Comparison of ENCODE assay signal across 8 cellular contexts in the genomic region with DNA sequence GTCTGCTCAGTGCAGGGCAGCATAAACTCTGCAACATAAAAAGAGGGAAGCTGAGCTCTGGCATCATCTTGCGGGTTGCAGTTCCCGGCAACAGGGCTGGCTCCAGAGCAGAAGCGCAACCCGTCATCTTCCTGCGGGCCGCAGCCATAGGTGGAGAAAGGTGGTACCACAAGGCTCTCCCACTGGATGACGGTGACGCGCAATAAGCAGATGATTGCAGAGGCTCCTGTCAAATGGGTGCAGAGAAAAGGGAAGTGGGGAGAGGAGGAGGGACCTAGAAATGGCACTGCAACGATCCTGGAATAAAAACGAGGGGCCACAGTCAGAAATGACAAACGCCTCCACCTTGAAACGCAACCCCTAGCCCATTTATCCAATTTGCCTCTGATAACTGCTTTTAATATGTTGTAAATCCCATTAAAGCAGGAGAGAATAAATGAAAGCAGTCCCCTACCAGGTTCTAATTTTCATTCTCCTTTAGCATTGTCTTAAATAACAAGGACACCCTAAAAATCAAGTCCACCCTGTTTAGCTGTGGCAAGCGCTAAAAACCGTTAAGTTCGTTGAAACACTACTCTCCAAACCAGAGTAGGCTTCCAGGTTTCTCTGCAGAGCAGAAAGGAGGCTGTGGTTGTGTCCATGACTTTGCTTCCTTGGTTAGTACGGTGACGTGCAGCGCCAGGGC. TPM values are rescaled to one million over a fixed set of nuclear protein-coding genes. Genes with fewer than 3 reads are reported as not detected.
DNase-seq lines count a peak whose midpoint lies in the region; ATAC-seq and TF ChIP-seq lines count a peak whose summit lies in the region.

No MANE protein-coding gene starts in this region.

- 100% methylated on average over 6 of the region's 19 CpGs; no CpG with 5 or more reads in 1 of the 2 experiments for WGBS in IMR-90 (ENCODE audit: extremely low coverage in 2 of 2, insufficient read length in 1 of 2), 2 experiments
- WGBS in mesendoderm (ENCODE audit: extremely low coverage, insufficient coverage, low lambda C conversion rate), result no CpG with 5 or more reads among the region's 19 CpGs
- WGBS in stomach, 5 donors, result 59 to 68% (median 63%) methylated on average over 19 of the region's 19 CpGs

- H3K4me3 Mint-ChIP-seq in central memory CD8-positive, alpha-beta T cell, result peak overlapping the region; percentile 77

- no peaks in the 10 kb centered on the region for H3K27me3 Mint-ChIP-seq in central memory CD8-positive, alpha-beta T cell

- intact Hi-C loops in IMR-90 (cut with micrococcal nuclease), result no loop called here
- intact Hi-C loops in stomach (cut with DNase I; ENCODE audit: low total_unique reads), result no loop called here

- H2BK5ac ChIP-seq in IMR-90 (ENCODE audit: low read depth, low read length, poor library complexity, severe bottlenecking) (peak overlapping the region; percentile 94), mesendoderm (ENCODE audit: low read length) (no peak overlapping the region)

- H3K79me1 ChIP-seq in IMR-90 (ENCODE audit: low read depth in 1 of 2, low read length in 2 of 2), result peaks cover 7 to 22% of the 10 kb centered on the region in 2 experiments; a peak in 3 of 4 replicates
- H3K79me1 ChIP-seq in mesendoderm (ENCODE audit: low read length), result no peaks in the 10 kb centered on the region

- H4K20me1 ChIP-seq in BLaER1 treated with 17β-estradiol and CSF1 and Interleukin-3, amounts not matched to agents 10 nM and 100 nM, result no peaks in the 10 kb centered on the region
- H4K20me1 ChIP-seq in IMR-90 (ENCODE audit: insufficient read depth, low read length), result no peaks in the 10 kb centered on the region

- H3K4me2 ChIP-seq in BLaER1 treated with 17β-estradiol and CSF1 and Interleukin-3, amounts not matched to agents 10 nM and 100 nM, result peak overlapping the region; percentile 76 to 99 (median 96)
- H3K4me2 ChIP-seq in IMR-90 (ENCODE audit: low read depth, low read length) (peak overlapping the region; percentile 73), mesendoderm (ENCODE audit: low read length) (no peak overlapping the region)

- peak overlapping the region; percentile 94 for H2AFZ ChIP-seq in IMR-90 (replicated peaks; ENCODE audit: low read length, poor library complexity)

- H3K23ac ChIP-seq in IMR-90 (ENCODE audit: low read depth, low read length) (peak overlapping the region; percentile 98; the same call in 1 of the 2 replicates), mesendoderm (ENCODE audit: low read length) (no peak overlapping the region)

- no peaks in the 10 kb centered on the region for H3K79me2 ChIP-seq in mesendoderm (ENCODE audit: control insufficient read depth, insufficient read depth, low read length)

- no peak for TF ChIP-seq POLR2A in IMR-90 (IDR thresholded peaks at IDR 0.05; ENCODE audit: low read depth, low read length)
- TF ChIP-seq POLR2A in Peyer's patch (IDR thresholded peaks at IDR 0.05), result no peak
- TF ChIP-seq POLR2A in stomach (IDR thresholded peaks at IDR 0.05), result no peak

- H4K5ac ChIP-seq in IMR-90 (ENCODE audit: low read depth, low read length) (peak overlapping the region; percentile 100), mesendoderm (ENCODE audit: low read length) (no peak overlapping the region)

- in situ Hi-C loops in IMR-90 (cut with MboI; ENCODE audit: low sequenced_read_pairs), result loop anchor here (10.0 kb wide), 1 partner anchor 49 kb away; a partner anchor contains a TSS

- BruUV-seq in IMR-90 (replicated peaks; lab: Mats Ljungman, UMichigan), result no TSS peak

- peak overlapping the region; percentile 97 for H3K14ac ChIP-seq in IMR-90 (replicated peaks; ENCODE audit: low read depth, low read length)

- peak overlapping the region; percentile 54; the same call in 1 of the 2 replicates for H3K56ac ChIP-seq in IMR-90 (ENCODE audit: extremely low read depth, insufficient read depth, low read length)
- H3K56ac ChIP-seq in mesendoderm (ENCODE audit: low read length), result peak overlapping the region; percentile 85

- H3K36me3 Mint-ChIP-seq in central memory CD8-positive, alpha-beta T cell (ENCODE audit: insufficient read depth), result peaks cover 11% of the 10 kb centered on the region

- H3K9me3 Mint-ChIP-seq in central memory CD8-positive, alpha-beta T cell, result no peaks in the 10 kb centered on the region

- peak overlapping the region; percentile 97 for H2BK120ac ChIP-seq in IMR-90 (ENCODE audit: low read depth, low read length)
- no peak overlapping the region for H2BK120ac ChIP-seq in mesendoderm (ENCODE audit: low read depth, low read length)

- DNase-seq in IMR-90, result no peak
- DNase-seq in Peyer's patch, result peak in 2 of 3 donors; percentile 29 to 60
- DNase-seq in central memory CD8-positive, alpha-beta T cell (ENCODE audit: low spot score in 2 of 2), result peak in 1 of 2 donors; percentile 11
- DNase-seq in mesendoderm, result no peak
- DNase-seq in stomach, result peak; percentile 45
- DNase-seq in kidney tubule cell (ENCODE audit: low spot score), result no peak

- peaks cover 22 to 66% (median 35%) of the 10 kb centered on the region in 10 experiments for H3K4me1 ChIP-seq in BLaER1 treated with 17β-estradiol and CSF1 and Interleukin-3, amounts not matched to agents 10 nM and 100 nM
- peaks cover 16% of the 10 kb centered on the region for H3K4me1 ChIP-seq in IMR-90 (ENCODE audit: control insufficient read depth, insufficient read depth, low read length)
- peaks cover 0 to 22% (median 3%) of the 10 kb centered on the region in 4 donors for H3K4me1 ChIP-seq in Peyer's patch
- H3K4me1 ChIP-seq in mesendoderm (ENCODE audit: control insufficient read depth, low read depth, low read length), result peaks cover 4% of the 10 kb centered on the region
- H3K4me1 ChIP-seq in stomach, result peaks cover 8 to 34% (median 26%) of the 10 kb centered on the region in 4 donors

- peak overlapping the region; percentile 99 for H3K18ac ChIP-seq in IMR-90 (ENCODE audit: low read depth, low read length)
- H3K18ac ChIP-seq in mesendoderm (ENCODE audit: low read length), result no peak overlapping the region

- peak overlapping the region; percentile 93 for H2BK20ac ChIP-seq in IMR-90 (ENCODE audit: low read depth, low read length)

- TF ChIP-seq EP300 in stomach (IDR thresholded peaks at IDR 0.05), result no peak

- peak overlapping the region; percentile 82 to 99 (median 92) for H3K27ac ChIP-seq in BLaER1 treated with 17β-estradiol and CSF1 and Interleukin-3, amounts not matched to agents 10 nM and 100 nM
- H3K27ac ChIP-seq in IMR-90 (ENCODE audit: insufficient read depth, low read length) (peak overlapping the region; percentile 94), Peyer's patch (peak overlapping the region; percentile 70 to 89 (median 81)), mesendoderm (ENCODE audit: low read depth, low read length) (no peak overlapping the region), stomach (peak overlapping the region; percentile 88 to 91 (median 89))

- no peak for TF ChIP-seq RAD21 in IMR-90 (IDR thresholded peaks at IDR 0.05; ENCODE audit: low read length)

- TF ChIP-seq CTCF in IMR-90 (conservative IDR thresholded peaks at IDR 0.05; ENCODE audit: low read depth, low read length) (no peak), Peyer's patch (IDR thresholded peaks at IDR 0.05) (no peak), stomach (IDR thresholded peaks at IDR 0.05) (no peak)

- CTCF ChIA-PET in IMR-90 (lab: Yijun Ruan, JAX), result interaction anchor here (0.6 to 2.7 kb wide), 3 partner anchors 11 to 103 kb away, joined by 3 to 15 read pairs (median 10); a partner anchor contains a TSS

- H3K36me3 ChIP-seq in BLaER1 treated with 17β-estradiol and CSF1 and Interleukin-3, amounts not matched to agents 10 nM and 100 nM, result no peaks in the 10 kb centered on the region
- H3K36me3 ChIP-seq in IMR-90 (ENCODE audit: control insufficient read depth, insufficient read depth, low read length) (no peaks in the 10 kb centered on the region), Peyer's patch (no peaks in the 10 kb centered on the region), mesendoderm (ENCODE audit: control insufficient read depth, insufficient read depth, low read length) (no peaks in the 10 kb centered on the region), stomach (no peaks in the 10 kb centered on the region)

- peaks cover 12% of the 10 kb centered on the region for H3K9me1 ChIP-seq in IMR-90 (ENCODE audit: insufficient read depth, low read length)

- H2BK15ac ChIP-seq in IMR-90 (ENCODE audit: low read depth, low read length) (peak overlapping the region; percentile 89), mesendoderm (replicated peaks; ENCODE audit: low read depth) (no peak overlapping the region)

- H3K4ac ChIP-seq in IMR-90 (ENCODE audit: low read depth, low read length) (peak overlapping the region; percentile 98), mesendoderm (ENCODE audit: low read depth, low read length) (no peak overlapping the region)

- no peaks in the 10 kb centered on the region for H3K9me3 ChIP-seq in BLaER1 treated with 17β-estradiol and CSF1 and Interleukin-3, amounts not matched to agents 10 nM and 100 nM (replicated peaks in 1 of 11)
- H3K9me3 ChIP-seq in IMR-90 (ENCODE audit: control insufficient read depth, insufficient read depth, low read length) (no peaks in the 10 kb centered on the region), Peyer's patch (no peaks in the 10 kb centered on the region), stomach (no peaks in the 10 kb centered on the region)

- no peaks in the 10 kb centered on the region for H3K27me3 ChIP-seq in BLaER1 treated with 17β-estradiol and CSF1 and Interleukin-3, amounts not matched to agents 10 nM and 100 nM
- H3K27me3 ChIP-seq in IMR-90 (ENCODE audit: control insufficient read depth, insufficient read depth, low read length) (no peaks in the 10 kb centered on the region), Peyer's patch (no peaks in the 10 kb centered on the region), mesendoderm (ENCODE audit: insufficient read depth, low read length, poor library complexity) (no peaks in the 10 kb centered on the region), stomach (no peaks in the 10 kb centered on the region)

- H2AK5ac ChIP-seq in IMR-90 (ENCODE audit: low read depth, low read length) (peak overlapping the region; percentile 94), mesendoderm (ENCODE audit: low read length) (no peak overlapping the region)

- H3K4me1 Mint-ChIP-seq in central memory CD8-positive, alpha-beta T cell, result no peaks in the 10 kb centered on the region

- H3K4me3 ChIP-seq in BLaER1 treated with 17β-estradiol and CSF1 and Interleukin-3, amounts not matched to agents 10 nM and 100 nM, result peak overlapping the region; percentile 48 to 72 (median 62)
- H3K4me3 ChIP-seq in IMR-90 (ENCODE audit: insufficient read depth, low read depth, low read length) (no peak overlapping the region; the same call in 1 of the 2 replicates), Peyer's patch (peak overlapping the region; percentile 4 to 61 (median 49)), mesendoderm (ENCODE audit: low read length) (no peak overlapping the region), stomach (peak overlapping the region; percentile 45 to 58 (median 50))

- H4K8ac ChIP-seq in IMR-90 (ENCODE audit: low read depth in 2 of 2, low read length in 2 of 2) (peak overlapping the region; percentile 77 to 97), mesendoderm (ENCODE audit: low read depth, low read length) (no peak overlapping the region)

- ATAC-seq in IMR-90 (ENCODE audit: low read depth), result no peak
- no peak for ATAC-seq in central memory CD8-positive, alpha-beta T cell (replicated peaks; ENCODE audit: extremely low read depth, poor library complexity, severe bottlenecking)
- ATAC-seq in GM18867 (IDR thresholded peaks at IDR 0.05; ENCODE audit: unreplicated experiment), result no peak

- peak overlapping the region; percentile 78 to 95 (median 85) for H3K9ac ChIP-seq in BLaER1 treated with 17β-estradiol and CSF1 and Interleukin-3, amounts not matched to agents 10 nM and 100 nM
- peak overlapping the region; percentile 77 for H3K9ac ChIP-seq in IMR-90 (ENCODE audit: low read depth, low read length)
- H3K9ac ChIP-seq in mesendoderm (ENCODE audit: low read length), result peak overlapping the region; percentile 53

- POLR2A ChIA-PET in IMR-90 (lab: Charles Lee; ENCODE audit: unreplicated experiment), result interaction anchor here (1.4 to 2.7 kb wide), 3 partner anchors 46 to 103 kb away, joined by 3 to 16 read pairs (median 8); a partner anchor contains a TSS

- dilution Hi-C loops in IMR-90 (cut with HindIII; ENCODE audit: low sequenced_read_pairs, unreplicated experiment), result no loop called here

- no peak overlapping the region for H3K27ac Mint-ChIP-seq in central memory CD8-positive, alpha-beta T cell (ENCODE audit: low read depth)

- H4K91ac ChIP-seq in IMR-90 (ENCODE audit: insufficient read depth, low read depth, low read length), result peak overlapping the region; percentile 92

- peak overlapping the region; percentile 92 for H2AK9ac ChIP-seq in IMR-90 (replicated peaks; ENCODE audit: low read depth, low read length, poor library complexity)

RNA-seq across cellular contexts. Expression of a gene that starts 30.9 kb away (rescaled TPM):
- total RNA-seq in IMR-90 (2012; rRNA removed) (1,144 and 1,420 TPM in 2 replicates), Peyer's patch (100 to 1,000 TPM; 143 to 442 (median 276) TPM), stomach (100 to 1,000 TPM in 3 of 5 donors, 10 to 100 TPM in 2; 63.7 to 193 (median 107) TPM)
- polyA plus RNA-seq in IMR-90 (2012; rRNA removed) (2,555 and 2,715 TPM in 2 replicates), stomach (100 to 1,000 TPM; 215 to 403 (median 328) TPM)
- polyA plus RNA-seq in IMR-90 (2012; cell fraction: cytosol; rRNA removed), result 1,691 and 2,161 TPM in 2 replicates
- 639 and 1,093 TPM in 2 replicates for polyA plus RNA-seq in IMR-90 (2012; cell fraction: nucleus; rRNA removed; ENCODE audit: low replicate concordance)
- polyA plus RNA-seq in mesendoderm (2013, experiment 1 of 2), result 1,199 TPM
- 1,164 TPM for polyA plus RNA-seq in mesendoderm (2013, experiment 2 of 2)

RNA-seq across cellular contexts. Expression of a gene that starts 45.1 kb away (rescaled TPM):
- total RNA-seq in IMR-90 (2012; rRNA removed) (2,389 and 2,832 TPM in 2 replicates), Peyer's patch (10 to 100 TPM; 16.5 to 50.3 (median 37.0) TPM), stomach (100 to 1,000 TPM in 4 of 5 donors, 10 to 100 TPM in 1; 82.2 to 279 (median 156) TPM)
- polyA plus RNA-seq in IMR-90 (2012; rRNA removed) (2,096 and 2,105 TPM in 2 replicates), stomach (100 to 1,000 TPM in 1 of 3 donors, 10 to 100 TPM in 2; 64.5 to 104 (median 89.7) TPM)
- polyA plus RNA-seq in IMR-90 (2012; cell fraction: cytosol; rRNA removed), result 1,171 and 1,948 TPM in 2 replicates
- 888 and 932 TPM in 2 replicates for polyA plus RNA-seq in IMR-90 (2012; cell fraction: nucleus; rRNA removed; ENCODE audit: low replicate concordance)
- 326 TPM for polyA plus RNA-seq in mesendoderm (2013, experiment 1 of 2)
- 332 TPM for polyA plus RNA-seq in mesendoderm (2013, experiment 2 of 2)

Comparison
In these comparisons a context has a peak if more than half of its experiments do, and no peak if none do; other contexts are left out.
1. H3K4me3 ChIP-seq: peak in BLaER1 treated with 17β-estradiol and CSF1 and Interleukin-3, amounts not matched to agents 10 nM and 100 nM (10 of 10), Peyer's patch (4 of 4) and stomach (4 of 4); none in IMR-90 (single experiment) and mesendoderm (single experiment).
2. DNase-seq: peak in Peyer's patch (2 of 3) and stomach (single experiment); none in IMR-90 (single experiment), mesendoderm (single experiment) and kidney tubule cell (single experiment).
3. Peak in every context shown above with its lines, with median percentiles within 50 percentile points of each other: H3K9ac ChIP-seq.